ENCODE assay signal across 12 cellular contexts in the genomic region with DNA sequence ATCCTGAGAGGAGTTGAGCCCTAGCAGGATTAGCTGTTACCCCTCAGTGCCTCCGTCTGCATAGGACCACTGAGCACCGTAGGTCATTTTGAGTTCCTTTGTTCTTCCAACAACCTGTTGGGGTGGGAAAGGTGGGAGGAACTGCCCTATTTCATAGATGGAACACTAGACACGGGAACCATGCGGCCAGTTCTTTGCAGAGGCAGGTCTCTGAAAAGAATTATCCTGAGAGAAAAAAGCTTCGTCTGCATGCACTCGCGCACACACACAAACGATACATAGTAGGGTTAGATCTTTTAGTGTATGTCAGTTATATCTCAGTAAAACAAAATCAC.
"Had no signal": no experiment of that assay in that cellular context is flagged by ENCODE, and none has a peak within 500 bp of the region (broad histone marks: within the 10 kb centered on the region; RNA-seq: fewer than 3 reads in every experiment).

No MANE protein-coding gene starts in this region.

- H3K4me3 ChIP-seq: neural progenitor cell, tibial nerve had no signal

- H3K9me3 ChIP-seq: SK-N-SH had no signal

- H3K27ac ChIP-seq: foreskin keratinocyte, parathyroid adenoma, tibial nerve had no signal

- H3K4me3 Mint-ChIP-seq: activated naive CD4-positive, alpha-beta T cell treated with anti-CD3 and anti-CD28 coated beads, Interleukin-2, amount 10 ng/mL, durations not matched to agents 7 days and 5 days had no signal

- H3K27me3 ChIP-seq: foreskin keratinocyte, neural progenitor cell, tibial nerve had no signal

- ATAC-seq: foreskin keratinocyte, Right ventricle myocardium inferior had no signal

- H3K4me1 ChIP-seq: neural progenitor cell, parathyroid adenoma, tibial nerve had no signal

- H3K27me3 Mint-ChIP-seq: activated naive CD4-positive, alpha-beta T cell treated with anti-CD3 and anti-CD28 coated beads, Interleukin-2, amount 10 ng/mL, durations not matched to agents 7 days and 5 days had no signal

- H3K36me3 ChIP-seq: neural progenitor cell had no signal

- H3K27ac Mint-ChIP-seq: activated naive CD4-positive, alpha-beta T cell treated with anti-CD3 and anti-CD28 coated beads, Interleukin-2, amount 10 ng/mL, durations not matched to agents 7 days and 5 days had no signal

- DNase-seq: activated naive CD4-positive, alpha-beta T cell treated with anti-CD3 and anti-CD28 coated beads, Interleukin-2, amount 10 ng/mL, durations not matched to agents 7 days and 5 days; cerebellar nuclear complex; dermis blood vessel endothelial cell; foreskin keratinocyte; mesenchymal stem cell; retina; SK-N-SH; stimulated activated CD4-positive, alpha-beta T cell treated with anti-CD3 and anti-CD28 coated beads, Interleukin-4, amount 100 ng/mL, for 4 hours had no signal
